ENCODE assay signal across 8 cellular contexts in the genomic region with DNA sequence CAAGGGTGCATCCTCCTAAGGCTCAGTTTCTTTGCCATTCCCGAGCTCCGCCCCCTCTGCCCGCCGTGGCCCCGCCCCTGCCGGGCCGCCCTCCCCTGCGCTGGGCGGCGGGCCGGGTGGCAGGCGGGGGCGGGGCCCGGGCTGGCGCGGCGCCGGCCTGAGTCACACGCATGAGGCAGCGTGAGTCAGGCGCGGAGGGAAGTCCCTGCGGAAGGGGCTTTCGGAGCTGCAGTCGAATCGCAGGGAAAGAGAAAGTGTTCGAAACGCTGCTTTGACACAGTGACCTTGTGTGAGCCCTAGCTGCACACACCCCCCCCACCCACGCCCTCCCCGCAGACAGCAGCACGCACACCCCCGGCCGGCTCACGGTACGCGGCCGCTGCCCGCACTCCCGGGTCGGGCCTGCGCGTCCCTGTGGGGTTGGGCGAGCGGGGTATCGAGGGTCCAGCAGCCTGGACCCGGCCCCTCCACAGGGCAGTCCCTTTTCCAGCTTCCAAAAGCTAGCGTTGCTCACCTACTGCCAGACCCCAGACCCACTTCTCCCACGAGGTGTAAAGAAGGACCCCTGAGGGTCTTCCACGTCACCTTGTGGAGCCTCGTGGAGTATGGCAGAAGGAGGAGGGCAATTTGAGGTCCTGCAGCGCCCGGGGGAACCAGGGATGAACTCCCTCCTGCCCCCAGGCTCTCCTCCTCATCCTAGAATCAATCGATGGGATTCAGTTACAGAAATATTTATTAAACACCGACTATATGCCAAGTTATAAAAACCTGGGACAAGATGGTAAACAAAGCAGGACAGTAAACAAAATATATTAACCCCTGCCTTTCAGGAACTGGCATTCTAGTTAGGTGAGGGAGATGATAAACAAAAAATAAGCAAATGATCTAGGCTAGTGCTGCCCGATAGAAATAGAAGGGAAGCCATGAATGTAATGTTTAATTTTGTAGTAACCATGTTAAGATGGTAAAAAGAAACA. TPM values are rescaled to one million over a fixed set of nuclear protein-coding genes. Genes with fewer than 3 reads are reported as not detected.
DNase-seq lines count a peak whose midpoint lies in the region; ATAC-seq and TF ChIP-seq lines count a peak whose summit lies in the region.

No MANE protein-coding gene starts in this region.

- intact Hi-C loops in activated T-helper 2 cell treated with anti-CD3 and anti-CD28 coated beads, Interferon-gamma antibody, Interleukin-2, Interleukin-4, amounts not matched to agents 10 μg/mL and 5 μg/mL and 100 μg/mL, durations not matched to agents 14 hours and 24 hours and 36 hours (cut with micrococcal nuclease), result loop anchor here (1.0 to 2.0 kb wide), 3 partner anchors 12 to 25 kb away; a partner anchor contains a TSS

- H3K4me3 ChIP-seq in KMS-11 (IDR thresholded peaks at IDR 0.05; ENCODE audit: insufficient read depth, low read depth, low read length), result peak overlapping the region; percentile 36

- H4K20me1 ChIP-seq in KMS-11 (ENCODE audit: insufficient read depth), result no peaks in the 10 kb centered on the region

- H3K9me3 Mint-ChIP-seq in activated T-helper 2 cell treated with anti-CD3 and anti-CD28 coated beads, Interferon-gamma antibody, Interleukin-2, Interleukin-4, amounts not matched to agents 10 μg/mL and 5 μg/mL and 100 μg/mL, durations not matched to agents 14 hours and 24 hours and 36 hours, result no peaks in the 10 kb centered on the region
- no peaks in the 10 kb centered on the region for H3K9me3 Mint-ChIP-seq in natural killer cell treated with Interleukin-12 subunit alpha and Interleukin-12 subunit beta and Interleukin-15 and Interleukin-18, amount 100 ng/mL, for 72 hours

- H3K27ac ChIP-seq in KMS-11, result peak overlapping the region; percentile 69

- peaks cover 6% of the 10 kb centered on the region for H3K4me1 ChIP-seq in KMS-11 (ENCODE audit: low read depth, poor library complexity, severe bottlenecking)

- peak overlapping the region; percentile 74 for H3K4me2 ChIP-seq in KMS-11

- TF ChIP-seq CTCF in KMS-11 (conservative IDR thresholded peaks at IDR 0.05; ENCODE audit: low read depth, low read length), result no peak

- H2AFZ ChIP-seq in KMS-11 (ENCODE audit: low read depth), result peak overlapping the region; percentile 93

- peaks cover 3% of the 10 kb centered on the region for H3K27me3 Mint-ChIP-seq in activated T-helper 2 cell treated with anti-CD3 and anti-CD28 coated beads, Interferon-gamma antibody, Interleukin-2, Interleukin-4, amounts not matched to agents 10 μg/mL and 5 μg/mL and 100 μg/mL, durations not matched to agents 14 hours and 24 hours and 36 hours (ENCODE audit: low read depth)
- H3K27me3 Mint-ChIP-seq in natural killer cell treated with Interleukin-12 subunit alpha and Interleukin-12 subunit beta and Interleukin-15 and Interleukin-18, amount 100 ng/mL, for 72 hours, result peaks cover 0 to 3% of the 10 kb centered on the region in 2 donors

- H3K4me1 Mint-ChIP-seq in activated T-helper 2 cell treated with anti-CD3 and anti-CD28 coated beads, Interferon-gamma antibody, Interleukin-2, Interleukin-4, amounts not matched to agents 10 μg/mL and 5 μg/mL and 100 μg/mL, durations not matched to agents 14 hours and 24 hours and 36 hours (ENCODE audit: low read depth), result peaks cover 24% of the 10 kb centered on the region
- H3K4me1 Mint-ChIP-seq in natural killer cell treated with Interleukin-12 subunit alpha and Interleukin-12 subunit beta and Interleukin-15 and Interleukin-18, amount 100 ng/mL, for 72 hours (ENCODE audit: low read depth in 2 of 2), result peaks cover 6 to 9% of the 10 kb centered on the region in 2 donors

- H3K36me3 Mint-ChIP-seq in activated T-helper 2 cell treated with anti-CD3 and anti-CD28 coated beads, Interferon-gamma antibody, Interleukin-2, Interleukin-4, amounts not matched to agents 10 μg/mL and 5 μg/mL and 100 μg/mL, durations not matched to agents 14 hours and 24 hours and 36 hours (ENCODE audit: low read depth), result no peaks in the 10 kb centered on the region
- no peaks in the 10 kb centered on the region for H3K36me3 Mint-ChIP-seq in natural killer cell treated with Interleukin-12 subunit alpha and Interleukin-12 subunit beta and Interleukin-15 and Interleukin-18, amount 100 ng/mL, for 72 hours

- DNase-seq in DMS79 treated with DMSO at 0.1 percent for 48 hours (lab: John Stamatoyannopoulos, UW) (peak; percentile 80), RPMI8226 (peak; percentile 96), fibroblast of peridontal ligament (ENCODE audit: extremely low read depth) (peak; percentile 91)
- peak; percentile 91 for DNase-seq in activated T-helper 2 cell treated with anti-CD3 and anti-CD28 coated beads, Interferon-gamma antibody, Interleukin-2, Interleukin-4, amounts not matched to agents 10 μg/mL and 5 μg/mL and 100 μg/mL, durations not matched to agents 14 hours and 24 hours and 36 hours (ENCODE audit: low spot score)
- peak; percentile 94 for DNase-seq in natural killer cell treated with Interleukin-12 subunit alpha and Interleukin-12 subunit beta and Interleukin-15 and Interleukin-18, amount 100 ng/mL, for 72 hours (ENCODE audit: low spot score)
- DNase-seq in stimulated activated naive CD4-positive, alpha-beta T cell treated with Interleukin-2 at 50 U/mL for 16 hours (lab: John Stamatoyannopoulos, UW), result peak; percentile 94

- peak overlapping the region; percentile 60 for H3K4me3 Mint-ChIP-seq in activated T-helper 2 cell treated with anti-CD3 and anti-CD28 coated beads, Interferon-gamma antibody, Interleukin-2, Interleukin-4, amounts not matched to agents 10 μg/mL and 5 μg/mL and 100 μg/mL, durations not matched to agents 14 hours and 24 hours and 36 hours (ENCODE audit: low read depth)
- peak overlapping the region; percentile 7 for H3K4me3 Mint-ChIP-seq in natural killer cell treated with Interleukin-12 subunit alpha and Interleukin-12 subunit beta and Interleukin-15 and Interleukin-18, amount 100 ng/mL, for 72 hours

- peak overlapping the region; percentile 92 for H3K9ac ChIP-seq in KMS-11

- H3K27ac Mint-ChIP-seq in activated T-helper 2 cell treated with anti-CD3 and anti-CD28 coated beads, Interferon-gamma antibody, Interleukin-2, Interleukin-4, amounts not matched to agents 10 μg/mL and 5 μg/mL and 100 μg/mL, durations not matched to agents 14 hours and 24 hours and 36 hours, result peak overlapping the region; percentile 84
- peak overlapping the region; percentile 7 to 14 for H3K27ac Mint-ChIP-seq in natural killer cell treated with Interleukin-12 subunit alpha and Interleukin-12 subunit beta and Interleukin-15 and Interleukin-18, amount 100 ng/mL, for 72 hours

- H3K79me2 ChIP-seq in KMS-11 (ENCODE audit: insufficient read depth, low read depth), result no peaks in the 10 kb centered on the region

- H3K27me3 ChIP-seq in KMS-11 (ENCODE audit: insufficient read depth, low read depth), result no peaks in the 10 kb centered on the region

- ATAC-seq in GM21786 (IDR thresholded peaks at IDR 0.05; ENCODE audit: unreplicated experiment), result peak; percentile 82
- ATAC-seq in natural killer cell treated with Interleukin-12 subunit alpha and Interleukin-12 subunit beta and Interleukin-15 and Interleukin-18, amount 100 ng/mL, for 72 hours, result peak; percentile 99 to 100

- no peaks in the 10 kb centered on the region for H3K36me3 ChIP-seq in KMS-11 (ENCODE audit: insufficient read depth)

RNA-seq across cellular contexts. Expression of a gene that starts 12.4 kb away (rescaled TPM):
- 412 and 422 TPM in 2 replicates for total RNA-seq in activated T-helper 2 cell treated with anti-CD3 and anti-CD28 coated beads, Interferon-gamma antibody, Interleukin-2, Interleukin-4, amounts not matched to agents 10 μg/mL and 5 μg/mL and 100 μg/mL, durations not matched to agents 14 hours and 24 hours and 36 hours
- total RNA-seq in natural killer cell treated with Interleukin-12 subunit alpha and Interleukin-12 subunit beta and Interleukin-15 and Interleukin-18, amount 100 ng/mL, for 72 hours, result 100 to 1,000 TPM; 151 to 556 TPM

RNA-seq across cellular contexts. Expression of a gene that starts 24.6 kb away (rescaled TPM):
- total RNA-seq in activated T-helper 2 cell treated with anti-CD3 and anti-CD28 coated beads, Interferon-gamma antibody, Interleukin-2, Interleukin-4, amounts not matched to agents 10 μg/mL and 5 μg/mL and 100 μg/mL, durations not matched to agents 14 hours and 24 hours and 36 hours, result 16.6 and 17.3 TPM in 2 replicates
- total RNA-seq in natural killer cell treated with Interleukin-12 subunit alpha and Interleukin-12 subunit beta and Interleukin-15 and Interleukin-18, amount 100 ng/mL, for 72 hours, result 10 to 100 TPM; 15.9 to 20.9 TPM

Comparison
In these comparisons a context has a peak if more than half of its experiments do, and no peak if none do; other contexts are left out.
1. Peak in every context shown above with its lines: DNase-seq, ATAC-seq, H3K4me3 ChIP-seq and H3K27ac ChIP-seq.